Comparison of ENCODE assay signal across 12 cellular contexts in genomic region chr1:204523605-204524215, GRCh38. TPM values are rescaled to one million over a fixed set of nuclear protein-coding genes. Genes with fewer than 3 reads are reported as not detected.
A peak's percentile ranks its signal among the peaks of the same experiment; 100 is the strongest.
DNase-seq lines count a peak whose midpoint lies in the region; ATAC-seq and TF ChIP-seq lines count a peak whose summit lies in the region.
"Had no signal": no experiment of that assay in that cellular context is flagged by ENCODE, and none has a peak within 500 bp of the region (broad histone marks: within the 10 kb centered on the region; RNA-seq: fewer than 3 reads in every experiment).

No MANE protein-coding gene starts in this region.

- H3K27me3 Mint-ChIP-seq in activated CD4-positive, alpha-beta T cell treated with anti-CD3 and anti-CD28 coated beads, Interleukin-2, amount 10 ng/mL, durations not matched to agents 24 days and 14 days, result no peaks in the 10 kb centered on the region

- WGBS in mammary epithelial cell (ENCODE audit: low coverage, missing lambda C conversion rate), result 82% methylated on average over 9 of the region's 9 CpGs
- 93% methylated on average over 9 of the region's 9 CpGs for WGBS in esophagus muscularis mucosa

- H3K27ac Mint-ChIP-seq in activated CD4-positive, alpha-beta T cell treated with anti-CD3 and anti-CD28 coated beads, Interleukin-2, amount 10 ng/mL, durations not matched to agents 24 days and 14 days, result peak overlapping the region; percentile 18

- intact Hi-C loops in activated CD4-positive, alpha-beta T cell treated with anti-CD3 and anti-CD28 coated beads, Interleukin-2, amount 10 ng/mL, durations not matched to agents 24 days and 14 days (cut with micrococcal nuclease), result loop anchor here (5.0 kb wide), 1 partner anchor 39 kb away; no protein-coding TSS in a partner anchor
- intact Hi-C loops in mammary epithelial cell (cut with micrococcal nuclease) (no loop called here), esophagus muscularis mucosa (cut with DNase I) (no loop called here)

- H3K4me2 ChIP-seq in OCI-LY3 (ENCODE audit: low read length) (no peak overlapping the region), mammary epithelial cell (ENCODE audit: insufficient read depth, low read depth, low read length) (no peak overlapping the region), Karpas-422 (ENCODE audit: low read depth, low read length, poor library complexity, severe bottlenecking) (no peak overlapping the region)

- no peak for TF ChIP-seq CTCF in OCI-LY3 (IDR thresholded peaks at IDR 0.05; ENCODE audit: low read depth, low read length)
- TF ChIP-seq CTCF in mammary epithelial cell (conservative IDR thresholded peaks at IDR 0.05 in 1 of 2, IDR thresholded peaks at IDR 0.05 in 1 of 2; ENCODE audit: extremely low read depth in 1 of 2, insufficient read depth in 1 of 2, low read depth in 1 of 2, low read length in 2 of 2), result no peak
- no peak for TF ChIP-seq CTCF in esophagus muscularis mucosa (IDR thresholded peaks at IDR 0.05)

- H4K20me1 ChIP-seq in OCI-LY3 (ENCODE audit: insufficient read depth, low read length) (peaks cover 25% of the 10 kb centered on the region), mammary epithelial cell (ENCODE audit: insufficient read depth, low read length) (peaks cover 2% of the 10 kb centered on the region), Karpas-422 (ENCODE audit: insufficient read depth, low read depth, low read length) (peaks cover 6% of the 10 kb centered on the region; the same call in 1 of the 2 replicates)

- peaks cover 61% of the 10 kb centered on the region for H3K36me3 Mint-ChIP-seq in activated CD4-positive, alpha-beta T cell treated with anti-CD3 and anti-CD28 coated beads, Interleukin-2, amount 10 ng/mL, durations not matched to agents 24 days and 14 days (ENCODE audit: low read depth)

- TF ChIP-seq POLR2A in esophagus muscularis mucosa (IDR thresholded peaks at IDR 0.05; ENCODE audit: low read depth), result no peak

- CTCF ChIA-PET in mammary epithelial cell (lab: Charles Lee; ENCODE audit: low non-redundant PET), result no interaction called here

- no peak for ATAC-seq in GM21825 (IDR thresholded peaks at IDR 0.05; ENCODE audit: unreplicated experiment)

- no peaks in the 10 kb centered on the region for H3K9me2 ChIP-seq in Karpas-422 (replicated peaks; ENCODE audit: insufficient read depth, low read length)

- H3K9me3 ChIP-seq in OCI-LY3 (ENCODE audit: insufficient read depth, low read length), result peaks cover 18% of the 10 kb centered on the region; the same call in 1 of the 2 replicates
- H3K9me3 ChIP-seq in mammary epithelial cell (replicated peaks; ENCODE audit: insufficient read depth, low read length), result peaks cover 17% of the 10 kb centered on the region
- H3K9me3 ChIP-seq in Karpas-422 (ENCODE audit: low read length), result peaks cover 3% of the 10 kb centered on the region; the same call in 1 of the 2 replicates
- H3K9me3 ChIP-seq in esophagus muscularis mucosa, result no peaks in the 10 kb centered on the region
- H3K9me3 ChIP-seq: vagina had no signal

- H3K27me3 ChIP-seq in OCI-LY3 (ENCODE audit: low read depth, low read length) (no peaks in the 10 kb centered on the region), mammary epithelial cell (ENCODE audit: insufficient read depth, low read length) (no peaks in the 10 kb centered on the region), Karpas-422 (ENCODE audit: low read length) (no peaks in the 10 kb centered on the region), esophagus muscularis mucosa (no peaks in the 10 kb centered on the region)
- H3K27me3 ChIP-seq: vagina had no signal

- H3K4me1 Mint-ChIP-seq in activated CD4-positive, alpha-beta T cell treated with anti-CD3 and anti-CD28 coated beads, Interleukin-2, amount 10 ng/mL, durations not matched to agents 24 days and 14 days, result peaks cover 43% of the 10 kb centered on the region

- DNase-seq in activated CD4-positive, alpha-beta T cell treated with anti-CD3 and anti-CD28 coated beads, Interleukin-2, amount 10 ng/mL, durations not matched to agents 24 days and 14 days, result no peak
- DNase-seq in activated CD4-positive, alpha-beta T cell treated with anti-CD3 and anti-CD28 coated beads, Interleukin-2, amount 50 U/mL, for 1 hour, result no peak
- peak; percentile 64 for DNase-seq in mammary epithelial cell
- peak; percentile 69 for DNase-seq in renal cortical epithelial cell (ENCODE audit: low read depth)
- no peak for DNase-seq in Karpas-422
- DNase-seq in esophagus muscularis mucosa (ENCODE audit: extremely low spot score), result no peak
- DNase-seq: AML-193, NCI-H2029, SHP77 had no signal

- H3K9me3 Mint-ChIP-seq in activated CD4-positive, alpha-beta T cell treated with anti-CD3 and anti-CD28 coated beads, Interleukin-2, amount 10 ng/mL, durations not matched to agents 24 days and 14 days, result peaks cover 5% of the 10 kb centered on the region

- no peak for TF ChIP-seq EP300 in esophagus muscularis mucosa (IDR thresholded peaks at IDR 0.05)

- in situ Hi-C loops in mammary epithelial cell (cut with MboI; ENCODE audit: low sequenced_read_pairs in 2 of 2), result no loop called here

- H2AFZ ChIP-seq in OCI-LY3 (ENCODE audit: low read depth, low read length), result no peak overlapping the region
- no peak overlapping the region for H2AFZ ChIP-seq in mammary epithelial cell (ENCODE audit: low read depth, low read length)
- no peak overlapping the region for H2AFZ ChIP-seq in Karpas-422 (ENCODE audit: low read length)

- H3K4me3 Mint-ChIP-seq in activated CD4-positive, alpha-beta T cell treated with anti-CD3 and anti-CD28 coated beads, Interleukin-2, amount 10 ng/mL, durations not matched to agents 24 days and 14 days, result peak overlapping the region; percentile 2

- H3K9ac ChIP-seq in OCI-LY3 (ENCODE audit: low read length) (no peak overlapping the region), mammary epithelial cell (ENCODE audit: insufficient read depth, low read length) (no peak overlapping the region), Karpas-422 (ENCODE audit: low read length) (no peak overlapping the region)

- H3K4me1 ChIP-seq in OCI-LY3 (ENCODE audit: low read length) (peaks cover 48% of the 10 kb centered on the region), mammary epithelial cell (ENCODE audit: insufficient read depth, low read length) (peaks cover 27% of the 10 kb centered on the region), Karpas-422 (ENCODE audit: low read length) (peaks cover 29% of the 10 kb centered on the region), esophagus muscularis mucosa (peaks cover 14 to 27% (median 19%) of the 10 kb centered on the region in 4 donors)

- H3K79me2 ChIP-seq in OCI-LY3 (ENCODE audit: low read length) (peaks cover 79% of the 10 kb centered on the region), mammary epithelial cell (ENCODE audit: insufficient read depth, low read length) (peaks cover 44% of the 10 kb centered on the region), Karpas-422 (ENCODE audit: low read length) (peaks cover 85% of the 10 kb centered on the region)

- H3K36me3 ChIP-seq in OCI-LY3 (replicated peaks; ENCODE audit: low read depth, low read length), result peaks cover 78% of the 10 kb centered on the region
- H3K36me3 ChIP-seq in mammary epithelial cell (ENCODE audit: insufficient read depth, low read length), result peaks cover 13% of the 10 kb centered on the region
- H3K36me3 ChIP-seq in Karpas-422 (ENCODE audit: insufficient read depth, low read length), result peaks cover 63% of the 10 kb centered on the region
- peaks cover 30 to 45% (median 36%) of the 10 kb centered on the region in 4 donors for H3K36me3 ChIP-seq in esophagus muscularis mucosa

- dilution Hi-C loops in mammary epithelial cell (cut with HindIII; ENCODE audit: low sequenced_read_pairs), result no loop called here

- H3K27ac ChIP-seq in OCI-LY3 (ENCODE audit: low read length) (peak overlapping the region; percentile 80), mammary epithelial cell (ENCODE audit: insufficient read depth, low read depth, low read length) (no peak overlapping the region), Karpas-422 (ENCODE audit: low read length) (no peak overlapping the region), esophagus muscularis mucosa (replicated peaks in 1 of 4) (no peak overlapping the region)
- H3K27ac ChIP-seq: vagina had no signal

- H3K4me3 ChIP-seq in OCI-LY3 (ENCODE audit: low read length), result no peak overlapping the region
- H3K4me3 ChIP-seq in mammary epithelial cell (replicated peaks in 1 of 3; ENCODE audit: insufficient read depth in 1 of 3, low read depth in 2 of 3, low read length in 3 of 3), result no peak overlapping the region
- no peak overlapping the region for H3K4me3 ChIP-seq in Karpas-422 (ENCODE audit: low read length)
- H3K4me3 ChIP-seq in esophagus muscularis mucosa, result no peak overlapping the region
- H3K4me3 ChIP-seq: vagina had no signal

- no TSS peak for BruUV-seq in mammary epithelial cell (replicated peaks; lab: Mats Ljungman, UMichigan)

RNA-seq across cellular contexts. Expression of gene MDM4, which starts 7.5 kb away (rescaled TPM):
- 81.5 and 85.5 TPM in 2 replicates for total RNA-seq in activated CD4-positive, alpha-beta T cell treated with anti-CD3 and anti-CD28 coated beads, Interleukin-2, amount 10 ng/mL, durations not matched to agents 24 days and 14 days
- total RNA-seq in mammary epithelial cell (10 to 100 TPM; 21.7 to 37.1 TPM), renal cortical epithelial cell (13.7 and 44.5 TPM in 2 replicates), esophagus muscularis mucosa (10 to 100 TPM; 21.6 to 51.1 (median 28.5) TPM)
- polyA plus RNA-seq in mammary epithelial cell, result 5.1 TPM
- 7.7 TPM for polyA minus RNA-seq in mammary epithelial cell
- total RNA-seq in Karpas-422 (2014; rRNA removed; shearing (Covaris generic); ENCODE audit: low replicate concordance), result 73.7 and 96.9 TPM in 2 replicates

RNA-seq across cellular contexts. Expression of gene PIK3C2B, which starts 29.1 kb away (rescaled TPM):
- 22.7 and 23.6 TPM in 2 replicates for total RNA-seq in activated CD4-positive, alpha-beta T cell treated with anti-CD3 and anti-CD28 coated beads, Interleukin-2, amount 10 ng/mL, durations not matched to agents 24 days and 14 days
- total RNA-seq in mammary epithelial cell, result 10 to 100 TPM in 1 of 2 donors, 1 to 10 TPM in 1; 7.5 to 14.5 TPM
- 6.0 TPM for polyA plus RNA-seq in mammary epithelial cell
- polyA minus RNA-seq in mammary epithelial cell, result 9.3 TPM
- 1.9 and 9.7 TPM in 2 replicates for total RNA-seq in renal cortical epithelial cell
- total RNA-seq in Karpas-422 (2014; rRNA removed; shearing (Covaris generic); ENCODE audit: low replicate concordance), result 4.2 and 4.5 TPM in 2 replicates
- total RNA-seq in esophagus muscularis mucosa, result 10 to 100 TPM; 10.8 to 15.8 (median 13.6) TPM

Comparison
In these comparisons a context has a peak if more than half of its experiments do, and no peak if none do; other contexts are left out.
1. DNase-seq: peak in mammary epithelial cell (single experiment) and renal cortical epithelial cell (single experiment); none in activated CD4-positive, alpha-beta T cell treated with anti-CD3 and anti-CD28 coated beads, Interleukin-2, amount 10 ng/mL, durations not matched to agents 24 days and 14 days (single experiment), activated CD4-positive, alpha-beta T cell treated with anti-CD3 and anti-CD28 coated beads, Interleukin-2, amount 50 U/mL, for 1 hour (single experiment), Karpas-422 (single experiment) and esophagus muscularis mucosa (single experiment).